ENCODE assay signal across 8 cellular contexts in genomic region chr11:3378426-3379423, GRCh38. TPM values are rescaled to one million over a fixed set of nuclear protein-coding genes. Genes with fewer than 3 reads are reported as not detected.
A peak's percentile ranks its signal among the peaks of the same experiment; 100 is the strongest.
DNase-seq lines count a peak whose midpoint lies in the region; ATAC-seq, FAIRE-seq and TF ChIP-seq lines count a peak whose summit lies in the region.

Gene ZNF195 (minus strand): TSS chr11:3379146. CDS start chr11:3379040, 106 bp downstream.

- peak within 1 kb of the TSS; percentile 78 to 79 for H3K27ac ChIP-seq in kidney (ENCODE audit: low read depth in 2 of 2, low read length in 2 of 2)

- H3K36me3 ChIP-seq in kidney (ENCODE audit: control insufficient read depth in 1 of 2, insufficient read depth in 2 of 2, low read length in 2 of 2), result no peaks in the 10 kb centered on the region

- H3K4me1 ChIP-seq in kidney (ENCODE audit: control insufficient read depth in 1 of 2, insufficient read depth in 1 of 2, low read depth in 1 of 2, low read length in 2 of 2), result peaks cover 6 to 14% of the 10 kb centered on the region in 2 donors

- peak within 1 kb of the TSS; percentile 93 for H3K4me3 ChIP-seq in AG10803 (ENCODE audit: low read length)
- H3K4me3 ChIP-seq in kidney (ENCODE audit: low read length in 2 of 2), result peak within 1 kb of the TSS; percentile 83 to 90

- H3K9ac ChIP-seq in kidney (ENCODE audit: low read length in 2 of 2), result peak within 1 kb of the TSS; percentile 74 to 88

- peak; percentile 91 for DNase-seq in AG10803 (ENCODE audit: low read depth)
- DNase-seq in NCI-H460 (ENCODE audit: extremely low read depth, low read depth), result peak; percentile 95
- DNase-seq in activated CD4-positive, CD25-positive, alpha-beta regulatory T cell treated with anti-CD3 and anti-CD28 coated beads, Interleukin-2, amount 50 U/mL, for 72 hours, result peak; percentile 97
- DNase-seq in cerebellar nuclear complex (lab: John Stamatoyannopoulos, UW), result peak; percentile 95 to 97
- peak; percentile 99 for DNase-seq in kidney
- DNase-seq in stimulated activated CD4-positive, alpha-beta T cell treated with anti-CD3 and anti-CD28 coated beads, Interleukin-15, amount 100 ng/mL, for 24 hours, result peak; percentile 100

- TF ChIP-seq CTCF in AG10803 (conservative IDR thresholded peaks at IDR 0.05; ENCODE audit: low read length) (no peak), kidney (IDR thresholded peaks at IDR 0.05; ENCODE audit: borderline replicate concordance, extremely low read depth, insufficient read depth) (no peak)

- FAIRE-seq in kidney (lab: Jason Lieb, UNC), result peak; percentile 92

- ATAC-seq in GM19043 (IDR thresholded peaks at IDR 0.05; ENCODE audit: low read depth, unreplicated experiment) (peak; percentile 100), HG03378 (IDR thresholded peaks at IDR 0.05; ENCODE audit: unreplicated experiment) (peak; percentile 96)

- no peaks in the 10 kb centered on the region for H3K9me3 ChIP-seq in kidney (ENCODE audit: control insufficient read depth in 1 of 2, low read length in 2 of 2)

- intact Hi-C loops in kidney (cut with DNase I), result no loop called here

RNA-seq across cellular contexts. Expression of gene ZNF195, which starts in this region (rescaled TPM):
- 32.9 and 39.1 TPM in 2 replicates for total RNA-seq in NCI-H460 (2014; rRNA removed; shearing (Covaris generic))
- 94.7 and 139 TPM in 2 replicates for polyA plus RNA-seq in NCI-H460 (2014; cell fraction: nucleus; rRNA removed)
- 25.3 TPM for total RNA-seq in kidney
- polyA plus RNA-seq in kidney (ENCODE audit: insufficient read depth, low read depth, low replicate concordance), result 12.9 TPM

Comparison
In these comparisons a context has a peak if more than half of its experiments do, and no peak if none do; other contexts are left out.
1. Peak in every context shown above with its lines: DNase-seq, ATAC-seq, H3K4me3 ChIP-seq and H3K27ac ChIP-seq.